20 cellular contexts compared by ENCODE assay signal in genomic region chr11:126703661-126704060, GRCh38.
"Had no signal": no experiment of that assay in that cellular context is flagged by ENCODE, and none has a peak within 500 bp of the region (broad histone marks: within the 10 kb centered on the region; RNA-seq: fewer than 3 reads in every experiment).

No MANE protein-coding gene starts in this region.

- H3K4me3 ChIP-seq: heart right ventricle, lung, skin epidermis, transverse colon had no signal

- DNase-seq: activated CD4-positive, alpha-beta T cell treated with anti-CD3 and anti-CD28 coated beads, Interleukin-2, amount 50 U/mL, for 48 hours; activated naive CD4-positive, alpha-beta T cell treated with anti-CD3 and anti-CD28 coated beads for 36 hours; activated naive CD8-positive, alpha-beta T cell treated with anti-CD3 and anti-CD28 coated beads, Interleukin-2, amount 50 U/mL, for 24 hours; activated T-cell treated with anti-CD3 and anti-CD28 coated beads, Interleukin-2, amount 50 U/mL, for 1 hour; aorta; endodermal cell; left colon; naive B cell; stimulated activated CD4-positive, alpha-beta T cell treated with anti-CD3 and anti-CD28 coated beads, Interleukin-15, amount 100 ng/mL, for 24 hours; stimulated activated CD4-positive, alpha-beta T cell treated with anti-CD3 and anti-CD28 coated beads, Interleukin-4, amount 100 ng/mL, for 1 hour; stimulated activated naive B cell treated with anti-CD40 and anti-IgM and Interleukin-4, amounts not matched to agents 10 μg/mL and 1 μg/mL and 100 μg/mL, for 72 hours; T-helper 1 cell; T1000; transverse colon had no signal

- H3K27ac ChIP-seq: heart right ventricle, skin epidermis, transverse colon, VCaP had no signal

- H3K36me3 Mint-ChIP-seq: naive B cell; stimulated activated naive B cell treated with anti-CD40 and anti-IgM and Interleukin-4, amounts not matched to agents 10 μg/mL and 1 μg/mL and 100 μg/mL, for 72 hours had no signal

- FAIRE-seq: frontal cortex had no signal

- H3K4me1 ChIP-seq: transverse colon had no signal

- H3K27me3 Mint-ChIP-seq: activated naive CD8-positive, alpha-beta T cell treated with anti-CD3 and anti-CD28 coated beads, Interleukin-2, amount 50 U/mL, for 24 hours had no signal

- H3K9me3 Mint-ChIP-seq: activated naive CD4-positive, alpha-beta T cell treated with anti-CD3 and anti-CD28 coated beads for 36 hours; activated naive CD8-positive, alpha-beta T cell treated with anti-CD3 and anti-CD28 coated beads, Interleukin-2, amount 50 U/mL, for 24 hours; activated T-helper 2 cell treated with anti-CD3 and anti-CD28 coated beads, Interferon-gamma antibody, Interleukin-2, Interleukin-4, amounts not matched to agents 10 μg/mL and 5 μg/mL and 100 μg/mL, durations not matched to agents 14 hours and 24 hours and 36 hours; endodermal cell; stimulated activated naive B cell treated with anti-CD40 and anti-IgM and Interleukin-4, amounts not matched to agents 10 μg/mL and 1 μg/mL and 100 μg/mL, for 72 hours had no signal

- H3K4me3 Mint-ChIP-seq: activated naive CD4-positive, alpha-beta T cell treated with anti-CD3 and anti-CD28 coated beads for 36 hours; activated naive CD8-positive, alpha-beta T cell treated with anti-CD3 and anti-CD28 coated beads, Interleukin-2, amount 50 U/mL, for 24 hours; endodermal cell; naive B cell; stimulated activated naive B cell treated with anti-CD40 and anti-IgM and Interleukin-4, amounts not matched to agents 10 μg/mL and 1 μg/mL and 100 μg/mL, for 72 hours had no signal

- H3K9me3 ChIP-seq: heart right ventricle, transverse colon had no signal

- H3K27ac Mint-ChIP-seq: activated naive CD4-positive, alpha-beta T cell treated with anti-CD3 and anti-CD28 coated beads for 36 hours; activated naive CD8-positive, alpha-beta T cell treated with anti-CD3 and anti-CD28 coated beads, Interleukin-2, amount 50 U/mL, for 24 hours; activated T-helper 2 cell treated with anti-CD3 and anti-CD28 coated beads, Interferon-gamma antibody, Interleukin-2, Interleukin-4, amounts not matched to agents 10 μg/mL and 5 μg/mL and 100 μg/mL, durations not matched to agents 14 hours and 24 hours and 36 hours; endodermal cell; naive B cell; stimulated activated naive B cell treated with anti-CD40 and anti-IgM and Interleukin-4, amounts not matched to agents 10 μg/mL and 1 μg/mL and 100 μg/mL, for 72 hours had no signal

- H3K36me3 ChIP-seq: heart right ventricle, transverse colon had no signal

- H3K4me1 Mint-ChIP-seq: activated naive CD8-positive, alpha-beta T cell treated with anti-CD3 and anti-CD28 coated beads, Interleukin-2, amount 50 U/mL, for 24 hours; endodermal cell; naive B cell; stimulated activated naive B cell treated with anti-CD40 and anti-IgM and Interleukin-4, amounts not matched to agents 10 μg/mL and 1 μg/mL and 100 μg/mL, for 72 hours had no signal
